Comparison of ENCODE assay signal across 11 cellular contexts in the genomic region with DNA sequence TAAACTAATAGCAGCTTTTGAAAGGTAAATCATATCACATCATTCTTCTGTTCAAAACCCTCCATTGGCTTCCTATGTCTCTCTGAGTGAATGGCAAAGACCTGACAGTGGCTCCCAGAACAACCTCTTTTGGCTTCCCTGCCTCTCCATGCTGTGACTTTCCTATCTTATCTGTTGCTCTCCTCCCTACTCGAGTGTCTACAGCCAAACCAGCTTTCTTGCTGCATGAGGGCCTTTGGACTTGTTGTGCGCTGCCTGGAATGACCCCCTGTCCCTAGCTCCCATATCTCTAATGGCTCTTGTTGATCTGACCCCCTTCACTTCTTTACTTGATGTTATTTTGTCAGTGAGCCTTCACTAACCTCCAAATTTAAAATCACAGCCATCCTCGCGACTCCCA. TPM values are rescaled to one million over a fixed set of nuclear protein-coding genes. Genes with fewer than 3 reads are reported as not detected.
DNase-seq lines count a peak whose midpoint lies in the region; ATAC-seq and TF ChIP-seq lines count a peak whose summit lies in the region.
"Had no signal": no experiment of that assay in that cellular context is flagged by ENCODE, and none has a peak within 500 bp of the region (broad histone marks: within the 10 kb centered on the region; RNA-seq: fewer than 3 reads in every experiment).

No MANE protein-coding gene starts in this region.

- no peaks in the 10 kb centered on the region for H3K9me3 ChIP-seq in thyroid gland

- H3K36me3 Mint-ChIP-seq in activated T-helper 1 cell treated with anti-CD3 and anti-CD28 coated beads, Interleukin-12 subunit alpha, Interleukin-12 subunit beta, Interleukin-2, Interleukin-4 antibody, amounts not matched to agents 30 ng/mL and 10 ng/mL and 1 ng/mL, durations not matched to agents 14 hours and 24 hours and 36 hours (ENCODE audit: low read depth): peaks cover 15% of the 10 kb centered on the region

- peaks cover 31 to 34% of the 10 kb centered on the region in 2 donors for H3K4me1 ChIP-seq in thyroid gland

- peak overlapping the region; percentile 76 for H3K4me3 Mint-ChIP-seq in activated T-helper 1 cell treated with anti-CD3 and anti-CD28 coated beads, Interleukin-12 subunit alpha, Interleukin-12 subunit beta, Interleukin-2, Interleukin-4 antibody, amounts not matched to agents 30 ng/mL and 10 ng/mL and 1 ng/mL, durations not matched to agents 14 hours and 24 hours and 36 hours

- no peaks in the 10 kb centered on the region for H3K9me3 Mint-ChIP-seq in activated T-helper 1 cell treated with anti-CD3 and anti-CD28 coated beads, Interleukin-12 subunit alpha, Interleukin-12 subunit beta, Interleukin-2, Interleukin-4 antibody, amounts not matched to agents 30 ng/mL and 10 ng/mL and 1 ng/mL, durations not matched to agents 14 hours and 24 hours and 36 hours

- intact Hi-C loops in Right ventricle myocardium inferior (cut with DNase I): loop anchor here (2.0 kb wide), 1 partner anchor 14 kb away; no protein-coding TSS in a partner anchor
- intact Hi-C loops in cardiac septum (cut with DNase I): loop anchor here (10.0 kb wide), 1 partner anchor 130 kb away; no protein-coding TSS in a partner anchor
- intact Hi-C loops in activated T-helper 1 cell treated with anti-CD3 and anti-CD28 coated beads, Interleukin-12 subunit alpha, Interleukin-12 subunit beta, Interleukin-2, Interleukin-4 antibody, amounts not matched to agents 30 ng/mL and 10 ng/mL and 1 ng/mL, durations not matched to agents 14 hours and 24 hours and 36 hours (cut with micrococcal nuclease): no loop called here
- intact Hi-C loops in left ventricle myocardium superior (cut with micrococcal nuclease): no loop called here
- intact Hi-C loops in thyroid gland (cut with DNase I): loop anchor here (10.0 kb wide), 1 partner anchor 110 kb away; no protein-coding TSS in a partner anchor

- H3K27ac Mint-ChIP-seq in activated T-helper 1 cell treated with anti-CD3 and anti-CD28 coated beads, Interleukin-12 subunit alpha, Interleukin-12 subunit beta, Interleukin-2, Interleukin-4 antibody, amounts not matched to agents 30 ng/mL and 10 ng/mL and 1 ng/mL, durations not matched to agents 14 hours and 24 hours and 36 hours: peak overlapping the region; percentile 70

- H3K27me3 ChIP-seq in thyroid gland: no peaks in the 10 kb centered on the region

- 66% methylated on average over 4 of the region's 4 CpGs for WGBS in thyroid gland, 2 donors

- no peak for TF ChIP-seq CTCF in thyroid gland (IDR thresholded peaks at IDR 0.05)

- H3K4me1 Mint-ChIP-seq in activated T-helper 1 cell treated with anti-CD3 and anti-CD28 coated beads, Interleukin-12 subunit alpha, Interleukin-12 subunit beta, Interleukin-2, Interleukin-4 antibody, amounts not matched to agents 30 ng/mL and 10 ng/mL and 1 ng/mL, durations not matched to agents 14 hours and 24 hours and 36 hours (ENCODE audit: low read depth): peaks cover 62% of the 10 kb centered on the region

- no peaks in the 10 kb centered on the region for H3K36me3 ChIP-seq in thyroid gland

- TF ChIP-seq POLR2A in thyroid gland (IDR thresholded peaks at IDR 0.05): no peak

- DNase-seq in Right ventricle myocardium inferior (ENCODE audit: missing footprints) (no peak), cardiac septum (ENCODE audit: low spot score) (no peak), left ventricle myocardium superior (no peak), thyroid gland (peak in 1 of 2 donors; percentile 24), NCI-H774 (lab: John Stamatoyannopoulos, UW) (no peak), NCI-H2081 treated with DMSO at 0.1 percent for 48 hours (lab: John Stamatoyannopoulos, UW) (no peak)
- DNase-seq in activated T-helper 1 cell treated with anti-CD3 and anti-CD28 coated beads, Interleukin-12 subunit alpha, Interleukin-12 subunit beta, Interleukin-2, Interleukin-4 antibody, amounts not matched to agents 30 ng/mL and 10 ng/mL and 1 ng/mL, durations not matched to agents 14 hours and 24 hours and 36 hours (ENCODE audit: low spot score): no peak
- DNase-seq: Kasumi-1, NCI-H2081 had no signal

- peaks cover 4% of the 10 kb centered on the region for H3K27me3 Mint-ChIP-seq in activated T-helper 1 cell treated with anti-CD3 and anti-CD28 coated beads, Interleukin-12 subunit alpha, Interleukin-12 subunit beta, Interleukin-2, Interleukin-4 antibody, amounts not matched to agents 30 ng/mL and 10 ng/mL and 1 ng/mL, durations not matched to agents 14 hours and 24 hours and 36 hours (ENCODE audit: insufficient read depth)

- H3K4me3 ChIP-seq in thyroid gland (replicated peaks in 1 of 3): no peak overlapping the region

- ATAC-seq in Right ventricle myocardium inferior: peak; percentile 71
- peak; percentile 71 for ATAC-seq in left ventricle myocardium superior
- no peak for ATAC-seq in GM18519 (IDR thresholded peaks at IDR 0.05; ENCODE audit: low FRiP score, unreplicated experiment)

- H3K27ac ChIP-seq in thyroid gland: peak overlapping the region; percentile 95 to 99 (median 95)
- H3K27ac ChIP-seq: C4-2B had no signal

RNA-seq across cellular contexts. Expression of gene SYNE2, which starts 2.5 kb away (rescaled TPM):
- total RNA-seq in Right ventricle myocardium inferior (191 TPM), cardiac septum (61.4 TPM), left ventricle myocardium superior (259 TPM), thyroid gland (100 to 1,000 TPM; 314 to 379 (median 342) TPM)
- 25.1 and 26.9 TPM in 2 replicates for total RNA-seq in activated T-helper 1 cell treated with anti-CD3 and anti-CD28 coated beads, Interleukin-12 subunit alpha, Interleukin-12 subunit beta, Interleukin-2, Interleukin-4 antibody, amounts not matched to agents 30 ng/mL and 10 ng/mL and 1 ng/mL, durations not matched to agents 14 hours and 24 hours and 36 hours

Comparison
In these comparisons a context has a peak if more than half of its experiments do, and no peak if none do; other contexts are left out.
1. intact Hi-C loops: an anchor here in Right ventricle myocardium inferior (2.0 kb wide), cardiac septum (10.0 kb wide) and thyroid gland (10.0 kb wide); none called in activated T-helper 1 cell treated with anti-CD3 and anti-CD28 coated beads, Interleukin-12 subunit alpha, Interleukin-12 subunit beta, Interleukin-2, Interleukin-4 antibody, amounts not matched to agents 30 ng/mL and 10 ng/mL and 1 ng/mL, durations not matched to agents 14 hours and 24 hours and 36 hours and left ventricle myocardium superior.